13 cellular contexts compared by ENCODE assay signal in genomic region chr12:84727964-84728363, GRCh38.
A peak's percentile ranks its signal among the peaks of the same experiment; 100 is the strongest.
DNase-seq lines count a peak whose midpoint lies in the region; ATAC-seq, FAIRE-seq and TF ChIP-seq lines count a peak whose summit lies in the region.
"Had no signal": no experiment of that assay in that cellular context is flagged by ENCODE, and none has a peak within 500 bp of the region (broad histone marks: within the 10 kb centered on the region; RNA-seq: fewer than 3 reads in every experiment).

No MANE protein-coding gene starts in this region.

- H2BK5ac ChIP-seq in H1 (ENCODE audit: low read depth, low read length): no peak overlapping the region

- ATAC-seq in HG02970 (IDR thresholded peaks at IDR 0.05; ENCODE audit: low FRiP score, unreplicated experiment): no peak
- ATAC-seq: gastrocnemius medialis had no signal

- TF ChIP-seq POLR2A in breast epithelium (IDR thresholded peaks at IDR 0.05): no peak
- no peak for TF ChIP-seq POLR2A in H1 (IDR thresholded peaks at IDR 0.05; ENCODE audit: control extremely low read depth in 1 of 2, low read depth in 2 of 2, low read length in 2 of 2)
- TF ChIP-seq POLR2A in uterus (IDR thresholded peaks at IDR 0.05): no peak

- no peak overlapping the region for H4K5ac ChIP-seq in H1 (ENCODE audit: insufficient read length, low read depth, low read length)

- no peak overlapping the region for H3K9ac ChIP-seq in H1 (replicated peaks in 1 of 4; ENCODE audit: extremely low read depth in 1 of 4, low read depth in 3 of 4, low read length in 3 of 4)

- H2BK12ac ChIP-seq in H1 (ENCODE audit: low read depth, low read length): no peak overlapping the region

- no peak overlapping the region for H3K14ac ChIP-seq in H1 (ENCODE audit: insufficient read length)

- H4K8ac ChIP-seq in H1 (ENCODE audit: extremely low read depth, insufficient read depth, low read length): no peak overlapping the region

- no peak overlapping the region for H2BK120ac ChIP-seq in H1 (replicated peaks; ENCODE audit: low read depth, low read length)

- no peaks in the 10 kb centered on the region for H3K23me2 ChIP-seq in H1 (ENCODE audit: low read depth, low read length)

- H2BK15ac ChIP-seq in H1 (ENCODE audit: low read length): 0 out of 2 replicates have a peak overlapping the region, but pooled peaks have one; percentile 65

- H3K4me3 ChIP-seq in breast epithelium: no peak overlapping the region
- H3K4me3 ChIP-seq in H1 (ENCODE audit: extremely low read depth in 1 of 4, insufficient read depth in 2 of 4, low read depth in 3 of 4, low read length in 4 of 4): no peak overlapping the region
- H3K4me3 ChIP-seq in uterus: no peak overlapping the region
- H3K4me3 ChIP-seq: gastrocnemius medialis had no signal

- H3K27ac ChIP-seq in breast epithelium (no peak overlapping the region), RWPE1 (no peak overlapping the region), H1 (ENCODE audit: low read depth, low read length) (no peak overlapping the region), uterus (no peak overlapping the region)
- H3K27ac ChIP-seq: gastrocnemius medialis, VCaP had no signal

- no peaks in the 10 kb centered on the region for H3K36me3 ChIP-seq in breast epithelium
- H3K36me3 ChIP-seq in H1 (ENCODE audit: control insufficient read depth in 2 of 4, insufficient read depth in 4 of 4, low read length in 3 of 4): no peaks in the 10 kb centered on the region
- H3K36me3 ChIP-seq in uterus: no peaks in the 10 kb centered on the region
- H3K36me3 ChIP-seq: gastrocnemius medialis had no signal

- H3K79me2 ChIP-seq in H1 (ENCODE audit: control insufficient read depth in 1 of 2, insufficient read depth in 2 of 2, low read length in 2 of 2): no peaks in the 10 kb centered on the region

- intact Hi-C loops in MCF 10A (cut with micrococcal nuclease): no loop called here
- intact Hi-C loops in breast epithelium (cut with DNase I; ENCODE audit: low total_unique reads): no loop called here
- intact Hi-C loops in uterus (cut with DNase I; ENCODE audit: low total_unique reads): no loop called here

- no peak overlapping the region for H3K18ac ChIP-seq in H1 (ENCODE audit: extremely low read depth, low read length)

- CTCF ChIA-PET in MCF 10A (lab: Yijun Ruan, JAX) (no interaction called here), RWPE1 (lab: Yijun Ruan, JAX) (interaction anchor here (0.6 kb wide), 1 partner anchor 19 kb away, joined by 3 read pairs; no protein-coding TSS in a partner anchor), H1 (lab: Charles Lee; ENCODE audit: partially characterized antibody) (no interaction called here)

- H3K27me3 ChIP-seq in breast epithelium (no peaks in the 10 kb centered on the region), H1 (replicated peaks in 1 of 4; ENCODE audit: control insufficient read depth in 3 of 4, extremely low read depth in 1 of 4, insufficient read depth in 3 of 4, low read length in 3 of 4) (no peaks in the 10 kb centered on the region), uterus (no peaks in the 10 kb centered on the region)
- H3K27me3 ChIP-seq: gastrocnemius medialis had no signal

- H3K4me3 Mint-ChIP-seq in MCF 10A (ENCODE audit: unreplicated experiment): no peak overlapping the region
- peak overlapping the region; percentile 11 for H3K4me3 Mint-ChIP-seq in type B pancreatic cell
- H3K4me3 Mint-ChIP-seq: B cell had no signal

- H2BK20ac ChIP-seq in H1 (ENCODE audit: low read length): no peak overlapping the region

- H3K9me3 ChIP-seq in breast epithelium (no peaks in the 10 kb centered on the region), H1 (ENCODE audit: insufficient read depth in 2 of 2, low read depth in 1 of 2, low read length in 1 of 2) (no peaks in the 10 kb centered on the region), uterus (no peaks in the 10 kb centered on the region)
- H3K9me3 ChIP-seq: gastrocnemius medialis had no signal

- TF ChIP-seq CTCF in MCF 10A (IDR thresholded peaks at IDR 0.05; ENCODE audit: unreplicated experiment) (no peak), breast epithelium (IDR thresholded peaks at IDR 0.05) (no peak), RWPE1 (conservative IDR thresholded peaks at IDR 0.05; ENCODE audit: low read depth) (no peak), H1 (IDR thresholded peaks at IDR 0.05; ENCODE audit: control extremely low read depth in 1 of 3, insufficient read depth in 1 of 3, low read depth in 1 of 3, low read length in 3 of 3) (no peak), type B pancreatic cell (conservative IDR thresholded peaks at IDR 0.05) (no peak), uterus (IDR thresholded peaks at IDR 0.05) (no peak)

- H3K56ac ChIP-seq in H1 (replicated peaks; ENCODE audit: insufficient read length, low read depth, low read length): no peak overlapping the region

- BruUV-seq in MCF 10A (replicated peaks; lab: Mats Ljungman, UMichigan): no TSS peak

- TF ChIP-seq EP300 in H1 (IDR thresholded peaks at IDR 0.05; ENCODE audit: borderline replicate concordance in 1 of 2, low read depth in 2 of 2, low read length in 2 of 2): no peak

- H2AFZ ChIP-seq in H1 (ENCODE audit: low read length): no peak overlapping the region

- no peaks in the 10 kb centered on the region for H3K79me1 ChIP-seq in H1 (ENCODE audit: low read depth, low read length)

- DNase-seq in MCF 10A (ENCODE audit: unreplicated experiment) (peak; percentile 26), breast epithelium (ENCODE audit: low spot score in 2 of 2) (no peak), RWPE1 (ENCODE audit: low spot score) (peak; percentile 15), H1 (ENCODE audit: low read depth in 1 of 2, low spot score in 2 of 2) (no peak), type B pancreatic cell (ENCODE audit: extremely low spot score, unreplicated experiment) (no peak), uterus (no peak), medulla oblongata (ENCODE audit: extremely low spot score) (no peak)
- DNase-seq: activated CD8-positive, alpha-beta memory T cell treated with anti-CD3 and anti-CD28 coated beads, Interleukin-2, amount 50 U/mL, for 4 hours; gastrocnemius medialis; NCI-H1092 had no signal

- no peaks in the 10 kb centered on the region for H4K20me1 ChIP-seq in H1 (replicated peaks in 1 of 2; ENCODE audit: control insufficient read depth in 1 of 2, insufficient read depth in 2 of 2, low read length in 2 of 2)

- no peak for TF ChIP-seq RAD21 in H1 (IDR thresholded peaks at IDR 0.05 in 1 of 2, conservative IDR thresholded peaks at IDR 0.05 in 1 of 2; ENCODE audit: low read depth in 2 of 2, low read length in 2 of 2)

- no peaks in the 10 kb centered on the region for H3K27me3 Mint-ChIP-seq in MCF 10A (ENCODE audit: insufficient read depth, unreplicated experiment)
- no peaks in the 10 kb centered on the region for H3K27me3 Mint-ChIP-seq in type B pancreatic cell
- H3K27me3 Mint-ChIP-seq: B cell had no signal

- H3K23ac ChIP-seq in H1 (ENCODE audit: insufficient read length): no peak overlapping the region

- 86% methylated on average over 3 of the region's 3 CpGs; no CpG with 5 or more reads in 1 of the 2 experiments for WGBS in H1 (ENCODE audit: extremely low coverage in 1 of 2, insufficient coverage in 1 of 2, insufficient read length in 1 of 2, insufficient replicate concordance in 2 of 2, low coverage in 1 of 2, low lambda C conversion rate in 2 of 2, missing lambda C conversion rate in 1 of 2), 2 experiments

- H3K27ac Mint-ChIP-seq in MCF 10A (ENCODE audit: low read depth, unreplicated experiment) (no peak overlapping the region), type B pancreatic cell (peak overlapping the region; percentile 21)
- H3K27ac Mint-ChIP-seq: B cell had no signal

- no peaks in the 10 kb centered on the region for H3K36me3 Mint-ChIP-seq in MCF 10A (ENCODE audit: insufficient read depth, unreplicated experiment)
- H3K36me3 Mint-ChIP-seq in type B pancreatic cell: no peaks in the 10 kb centered on the region

- H3K4ac ChIP-seq in H1 (replicated peaks; ENCODE audit: insufficient read length, low read depth, low read length): no peak overlapping the region

- no peak overlapping the region for H4K91ac ChIP-seq in H1 (replicated peaks; ENCODE audit: insufficient read length, low read length)

- no peaks in the 10 kb centered on the region for H3K9me3 Mint-ChIP-seq in MCF 10A (ENCODE audit: unreplicated experiment)
- no peaks in the 10 kb centered on the region for H3K9me3 Mint-ChIP-seq in type B pancreatic cell

- POLR2A ChIA-PET in MCF 10A (lab: Yijun Ruan, JAX) (no interaction called here), RWPE1 (lab: Yijun Ruan, JAX; ENCODE audit: low non-redundant PET) (no interaction called here), H1 (lab: Charles Lee; ENCODE audit: partially characterized antibody) (no interaction called here)

- peaks cover 12% of the 10 kb centered on the region for H3K4me1 Mint-ChIP-seq in MCF 10A (ENCODE audit: insufficient read depth, unreplicated experiment)
- peaks cover 10% of the 10 kb centered on the region for H3K4me1 Mint-ChIP-seq in type B pancreatic cell (ENCODE audit: unreplicated experiment)
- H3K4me1 Mint-ChIP-seq: B cell had no signal

- peak overlapping the region; percentile 11 to 15; a peak in 1 of 4 replicates for H3K4me2 ChIP-seq in H1 (ENCODE audit: insufficient read depth in 1 of 2, low read depth in 2 of 2, low read length in 2 of 2)

- no peaks in the 10 kb centered on the region for H3K4me1 ChIP-seq in breast epithelium
- peaks cover 2 to 11% (median 7%) of the 10 kb centered on the region in 4 experiments; a peak in 5 of 7 replicates for H3K4me1 ChIP-seq in H1 (replicated peaks in 1 of 4; ENCODE audit: control insufficient read depth in 3 of 4, insufficient read depth in 4 of 4, low read length in 3 of 4)
- no peaks in the 10 kb centered on the region for H3K4me1 ChIP-seq in uterus
- H3K4me1 ChIP-seq: gastrocnemius medialis had no signal

- peak; percentile 28 for FAIRE-seq in H1 (lab: Jason Lieb, UNC)

- no peak overlapping the region for H2AK5ac ChIP-seq in H1 (ENCODE audit: low read depth, low read length)

TF ChIP-seq in H1, 55 proteins besides CTCF, POLR2A, EP300 and RAD21:
- TF ChIP-seq CBX8 (IDR thresholded peaks at IDR 0.05; ENCODE audit: borderline replicate concordance, low read depth, low read length): no peak
- TF ChIP-seq JUN (IDR thresholded peaks at IDR 0.05; ENCODE audit: low read depth, low read length): no peak
- TF ChIP-seq KDM5A (IDR thresholded peaks at IDR 0.05; ENCODE audit: low read length): no peak
- no peak for TF ChIP-seq MAFK (IDR thresholded peaks at IDR 0.05; ENCODE audit: low read depth, low read length)
- no peak for TF ChIP-seq BRCA1 (IDR thresholded peaks at IDR 0.05; ENCODE audit: low read depth, low read length)
- TF ChIP-seq TBP (IDR thresholded peaks at IDR 0.05; ENCODE audit: low read depth, low read length): no peak
- no peak for TF ChIP-seq KDM4A (IDR thresholded peaks at IDR 0.05; ENCODE audit: low read depth, low read length, severe bottlenecking)
- TF ChIP-seq SIX5 (IDR thresholded peaks at IDR 0.05; ENCODE audit: low read depth, low read length): no peak

Comparison
In these comparisons a context has a peak if more than half of its experiments do, and no peak if none do; other contexts are left out.
1. DNase-seq: peak in MCF 10A (single experiment) and RWPE1 (single experiment); none in breast epithelium (0 of 2), H1 (0 of 2), type B pancreatic cell (single experiment), uterus (0 of 2) and medulla oblongata (single experiment).